Comparison of ENCODE assay signal across 20 cellular contexts in genomic region chr5:78006449-78006848, GRCh38.
"Had no signal": no experiment of that assay in that cellular context is flagged by ENCODE, and none has a peak within 500 bp of the region (broad histone marks: within the 10 kb centered on the region; RNA-seq: fewer than 3 reads in every experiment).

No MANE protein-coding gene starts in this region.

- H3K27me3 ChIP-seq: ascending aorta, body of pancreas, SJCRH30 had no signal

- H3K27ac ChIP-seq: ascending aorta, body of pancreas, VCaP had no signal

- DNase-seq: activated CD4-positive, alpha-beta memory T cell treated with anti-CD3 and anti-CD28 coated beads for 36 hours; activated CD4-positive, alpha-beta T cell treated with anti-CD3 and anti-CD28 coated beads, Interleukin-2, amount 10 ng/mL, durations not matched to agents 7 days and 5 days; activated CD4-positive, CD25-positive, alpha-beta regulatory T cell; activated CD8-positive, alpha-beta memory T cell treated with anti-CD3 and anti-CD28 coated beads for 24 hours; activated effector memory CD4-positive, alpha-beta T cell treated with anti-CD3 and anti-CD28 coated beads, Interleukin-2, amount 50 U/mL, for 16 hours; activated naive CD4-positive, alpha-beta T cell treated with Interleukin-2 at 50 U/mL for 16 hours; activated naive CD8-positive, alpha-beta T cell treated with anti-CD3 and anti-CD28 coated beads, Interleukin-2, amount 50 U/mL, for 24 hours; activated T-cell treated with anti-CD3 and anti-CD28 coated beads, Interleukin-2, amount 50 U/mL, for 4 hours; amniotic stem cell; body of pancreas; Kasumi-1; KBM-7; NCI-H1694 treated with DMSO at 0.1 percent for 48 hours; NCI-H510A treated with DMSO at 0.1 percent for 48 hours; SJCRH30; SK-N-SH; T-helper 1 cell had no signal

- H3K36me3 ChIP-seq: ascending aorta had no signal

- H3K9me3 ChIP-seq: ascending aorta, body of pancreas, SJCRH30, SK-N-SH had no signal

- H3K4me3 ChIP-seq: ascending aorta, body of pancreas, SJCRH30 had no signal

- ATAC-seq: activated naive CD4-positive, alpha-beta T cell treated with anti-CD3 and anti-CD28 coated beads, Interleukin-2, amount 50 U/mL, for 72 hours; activated naive CD8-positive, alpha-beta T cell treated with anti-CD3 and anti-CD28 coated beads, Interleukin-2, amount 50 U/mL, for 24 hours; activated T-cell treated with anti-CD3 and anti-CD28 coated beads, Interleukin-2, amount 50 U/mL, for 4 hours; body of pancreas had no signal
